In genomic region chr10:117334921-117335320, GRCh38 we compare ENCODE assay signal across 16 cellular contexts. TPM values are rescaled to one million over a fixed set of nuclear protein-coding genes. Genes with fewer than 3 reads are reported as not detected.
DNase-seq lines count a peak whose midpoint lies in the region; ATAC-seq and TF ChIP-seq lines count a peak whose summit lies in the region.
"Had no signal": no experiment of that assay in that cellular context is flagged by ENCODE, and none has a peak within 500 bp of the region (broad histone marks: within the 10 kb centered on the region; RNA-seq: fewer than 3 reads in every experiment).

No MANE protein-coding gene starts in this region.

- TF ChIP-seq CTCF in HEK293 (tag by site-specific recombination; IDR thresholded peaks at IDR 0.05) (no peak), Loucy (conservative IDR thresholded peaks at IDR 0.05; ENCODE audit: low read length) (no peak), WTC11 (IDR thresholded peaks at IDR 0.05) (no peak), fibroblast of pulmonary artery (IDR thresholded peaks at IDR 0.05; ENCODE audit: low read length, missing control alignments) (no peak), suprapubic skin (IDR thresholded peaks at IDR 0.05) (no peak), brain microvascular endothelial cell (IDR thresholded peaks at IDR 0.05; ENCODE audit: low read depth, low read length, missing control alignments) (no peak)

- H3K4me1 Mint-ChIP-seq in WTC11: peaks cover 26% of the 10 kb centered on the region

- H3K4me2 ChIP-seq in Loucy (ENCODE audit: low read depth, low read length, poor library complexity, severe bottlenecking): peak overlapping the region; percentile 9
- no peak overlapping the region for H3K4me2 ChIP-seq in neuronal stem cell (ENCODE audit: insufficient read depth, low read length, poor library complexity, severe bottlenecking)
- H3K4me2 ChIP-seq: A549 had no signal

- H2AK5ac ChIP-seq in neuronal stem cell (ENCODE audit: low read depth, low read length): no peak overlapping the region

- H3K9ac ChIP-seq in Loucy (ENCODE audit: low read depth, low read length, poor library complexity, severe bottlenecking): no peak overlapping the region
- no peak overlapping the region for H3K9ac ChIP-seq in neuronal stem cell (ENCODE audit: low read depth, low read length, poor library complexity)

- CTCF ChIA-PET in HEK293 (lab: Yijun Ruan, JAX): interaction anchor here (0.6 to 1.3 kb wide), 3 partner anchors 16 to 537 kb away, joined by 3 to 4 read pairs (median 4); no protein-coding TSS in a partner anchor
- CTCF ChIA-PET in WTC11 (lab: Charles Lee): interaction anchor here (0.7 to 1.3 kb wide), 2 partner anchors 11 to 108 kb away, joined by 3 read pairs; no protein-coding TSS in a partner anchor

- no peaks in the 10 kb centered on the region for H3K27me3 ChIP-seq in Loucy (ENCODE audit: insufficient read depth, low read length, poor library complexity, severe bottlenecking)
- no peaks in the 10 kb centered on the region for H3K27me3 ChIP-seq in suprapubic skin
- no peaks in the 10 kb centered on the region for H3K27me3 ChIP-seq in neuronal stem cell (ENCODE audit: control insufficient read depth in 3 of 3, insufficient read depth in 3 of 3, low read depth in 1 of 3, low read length in 3 of 3)
- H3K27me3 ChIP-seq in brain microvascular endothelial cell (replicated peaks): no peaks in the 10 kb centered on the region
- H3K27me3 ChIP-seq: BE2C had no signal

- TF ChIP-seq EP300 in suprapubic skin (IDR thresholded peaks at IDR 0.05): no peak

- peaks cover 0 to 5% of the 10 kb centered on the region in 2 experiments; a peak in 2 of 3 replicates for H3K36me3 ChIP-seq in HEK293 (ENCODE audit: control insufficient read depth in 2 of 2, insufficient read depth in 1 of 2, low read length in 2 of 2)
- peaks cover 94% of the 10 kb centered on the region for H3K36me3 ChIP-seq in Loucy (ENCODE audit: insufficient read depth, low read length)
- no peaks in the 10 kb centered on the region for H3K36me3 ChIP-seq in suprapubic skin
- peaks cover 0 to 33% of the 10 kb centered on the region in 2 donors for H3K36me3 ChIP-seq in neuronal stem cell (replicated peaks in 1 of 2; ENCODE audit: control insufficient read depth in 2 of 2, insufficient read depth in 2 of 2, low read length in 2 of 2)
- H3K36me3 ChIP-seq in brain microvascular endothelial cell (replicated peaks): no peaks in the 10 kb centered on the region
- H3K36me3 ChIP-seq: BE2C had no signal

- H3K4me3 Mint-ChIP-seq in WTC11: no peak overlapping the region
- H3K4me3 Mint-ChIP-seq: CD8-positive, alpha-beta T cell; HFFc6 had no signal

- H3K23ac ChIP-seq in neuronal stem cell (ENCODE audit: low read depth, low read length, poor library complexity): no peak overlapping the region

- no peak overlapping the region for H3K14ac ChIP-seq in neuronal stem cell (ENCODE audit: low read length)

- H3K4me3 ChIP-seq in HEK293 (ENCODE audit: low read depth, low read length) (no peak overlapping the region), Loucy (ENCODE audit: low read length, poor library complexity, severe bottlenecking) (no peak overlapping the region), fibroblast of pulmonary artery (replicated peaks; ENCODE audit: low read depth, low read length) (no peak overlapping the region), suprapubic skin (no peak overlapping the region), neuronal stem cell (ENCODE audit: low read length in 2 of 2) (no peak overlapping the region), brain microvascular endothelial cell (ENCODE audit: low read depth, low read length) (no peak overlapping the region)
- H3K4me3 ChIP-seq: A549, HAP-1 had no signal

- peaks cover 9% of the 10 kb centered on the region for H3K9me3 Mint-ChIP-seq in WTC11
- H3K9me3 Mint-ChIP-seq: HFFc6 had no signal

- DNase-seq in WTC11 (ENCODE audit: low spot score): no peak
- DNase-seq in fibroblast of pulmonary artery (ENCODE audit: low read depth): peak; percentile 21
- DNase-seq in suprapubic skin (ENCODE audit: low spot score in 2 of 2): no peak
- DNase-seq in neuronal stem cell (ENCODE audit: low spot score): no peak
- no peak for DNase-seq in brain microvascular endothelial cell
- DNase-seq: BE2C; CD8-positive, alpha-beta T cell; COR-L47; DMS53; HFFc6 had no signal

- no peak overlapping the region for H4K91ac ChIP-seq in neuronal stem cell (ENCODE audit: low read depth, low read length, poor library complexity)

- no peaks in the 10 kb centered on the region for H3K79me1 ChIP-seq in neuronal stem cell (ENCODE audit: low read depth, low read length)

- H2BK120ac ChIP-seq in neuronal stem cell (ENCODE audit: low read depth, low read length): no peak overlapping the region

- H3K4ac ChIP-seq in neuronal stem cell (ENCODE audit: low read length): no peak overlapping the region

- peaks cover 100% of the 10 kb centered on the region for H4K20me1 ChIP-seq in Loucy (ENCODE audit: insufficient read depth, low read length, poor library complexity, severe bottlenecking)

- no peak overlapping the region for H4K8ac ChIP-seq in neuronal stem cell (ENCODE audit: low read depth, low read length)

- no peak for TF ChIP-seq POLR2A in suprapubic skin (IDR thresholded peaks at IDR 0.05)

- H3K4me1 ChIP-seq in HEK293 (ENCODE audit: control insufficient read depth, insufficient read depth, low read length): peaks cover 5% of the 10 kb centered on the region
- H3K4me1 ChIP-seq in Loucy (ENCODE audit: insufficient read depth, low read length, poor library complexity, severe bottlenecking): peaks cover 31% of the 10 kb centered on the region
- no peaks in the 10 kb centered on the region for H3K4me1 ChIP-seq in suprapubic skin
- H3K4me1 ChIP-seq in neuronal stem cell (ENCODE audit: control insufficient read depth in 2 of 2, insufficient read depth in 1 of 2, low read depth in 1 of 2, low read length in 2 of 2): no peaks in the 10 kb centered on the region
- H3K4me1 ChIP-seq: BE2C had no signal

- ATAC-seq in WTC11: no peak
- ATAC-seq: A549; CD8-positive, alpha-beta T cell; HepG2 had no signal

- H3K9me3 ChIP-seq in HEK293 (ENCODE audit: control insufficient read depth, insufficient read depth, low read depth, low read length) (no peaks in the 10 kb centered on the region), Loucy (ENCODE audit: insufficient read depth, low read depth, low read length) (no peaks in the 10 kb centered on the region), suprapubic skin (no peaks in the 10 kb centered on the region), neuronal stem cell (replicated peaks in 1 of 2; ENCODE audit: control insufficient read depth in 2 of 2, insufficient read depth in 1 of 2, low read depth in 1 of 2, low read length in 2 of 2) (peaks cover 0 to 20% of the 10 kb centered on the region in 2 donors)
- H3K9me3 ChIP-seq: BE2C, HAP-1 had no signal

- H3K9me2 ChIP-seq in Loucy (replicated peaks; ENCODE audit: low read depth, low read length): no peaks in the 10 kb centered on the region

- peaks cover 19% of the 10 kb centered on the region for H3K36me3 Mint-ChIP-seq in WTC11

- H2AFZ ChIP-seq in Loucy (ENCODE audit: low read length) (no peak overlapping the region), neuronal stem cell (ENCODE audit: low read length) (no peak overlapping the region)

- H2BK12ac ChIP-seq in neuronal stem cell (ENCODE audit: low read length): no peak overlapping the region

- H3K27me3 Mint-ChIP-seq in WTC11 (ENCODE audit: low read depth): no peaks in the 10 kb centered on the region

- H2BK5ac ChIP-seq in neuronal stem cell (ENCODE audit: low read length): no peak overlapping the region

- POLR2A ChIA-PET in HEK293 (lab: Yijun Ruan, JAX) (no interaction called here), WTC11 (lab: Charles Lee) (no interaction called here)

- H3K27ac Mint-ChIP-seq in WTC11: peak overlapping the region; percentile 41; the same call in 1 of the 2 replicates
- H3K27ac Mint-ChIP-seq: CD8-positive, alpha-beta T cell; HFFc6 had no signal

- in situ Hi-C loops in brain microvascular endothelial cell (cut with HindIII; ENCODE audit: low pct_ligation_motif_present, low sequenced_read_pairs): no loop called here

- peaks cover 100% of the 10 kb centered on the region for H3K79me2 ChIP-seq in Loucy (ENCODE audit: insufficient read depth, low read length)

- no peak overlapping the region for H3K18ac ChIP-seq in neuronal stem cell (ENCODE audit: low read length)

- H3K27ac ChIP-seq in HEK293 (ENCODE audit: extremely low read depth, low read depth, low read length): no peak overlapping the region
- H3K27ac ChIP-seq in suprapubic skin: no peak overlapping the region
- no peak overlapping the region for H3K27ac ChIP-seq in neuronal stem cell (replicated peaks; ENCODE audit: low read length)
- H3K27ac ChIP-seq in brain microvascular endothelial cell: no peak overlapping the region
- H3K27ac ChIP-seq: A549, C4-2B had no signal

- peaks cover 36% of the 10 kb centered on the region for H3F3A ChIP-seq in Loucy (ENCODE audit: low read depth)

- H2BK15ac ChIP-seq in neuronal stem cell (ENCODE audit: low read length): no peak overlapping the region

TF ChIP-seq in HEK293, 187 proteins besides CTCF, POLR2A, EP300 and RAD21 (continues in another document):
- TF ChIP-seq PBX3 (CRISPR knock-in tag; IDR thresholded peaks at IDR 0.05): no peak

TF ChIP-seq in WTC11, 78 proteins besides CTCF, POLR2A, EP300 and RAD21 (continues in another document):
- TF ChIP-seq FOXP4 (CRISPR knock-in tag; IDR thresholded peaks at IDR 0.05): no peak

RNA-seq across cellular contexts. Expression of gene PDZD8, which starts 40.3 kb away (rescaled TPM):
- total RNA-seq in WTC11 (2021) (41.8 to 52.7 TPM (median 43.3 TPM) in 3 replicates), suprapubic skin (10 to 100 TPM; 23.7 to 46.2 (median 36.4) TPM)
- 13.0 TPM for polyA plus RNA-seq in neuronal stem cell (2013, experiment 1 of 2)
- 12.7 TPM for polyA plus RNA-seq in neuronal stem cell (2013, experiment 2 of 2)
